Comparison of ENCODE assay signal across 18 cellular contexts in genomic region chr6:127345521-127345920, GRCh38. TPM values are rescaled to one million over a fixed set of nuclear protein-coding genes. Genes with fewer than 3 reads are reported as not detected.
DNase-seq lines count a peak whose midpoint lies in the region; ATAC-seq and TF ChIP-seq lines count a peak whose summit lies in the region.
"Had no signal": no experiment of that assay in that cellular context is flagged by ENCODE, and none has a peak within 500 bp of the region (broad histone marks: within the 10 kb centered on the region; RNA-seq: fewer than 3 reads in every experiment).

No MANE protein-coding gene starts in this region.

- no peaks in the 10 kb centered on the region for H3F3A ChIP-seq in Loucy (ENCODE audit: low read depth)

- H3K9ac ChIP-seq in Loucy (ENCODE audit: low read depth, low read length, poor library complexity, severe bottlenecking) = no peak overlapping the region
- H3K9ac ChIP-seq: BLaER1 treated with 17β-estradiol and CSF1 and Interleukin-3, amounts not matched to agents 10 nM and 100 nM had no signal

- H3K36me3 ChIP-seq in Loucy (ENCODE audit: insufficient read depth, low read length) (no peaks in the 10 kb centered on the region), ascending aorta (no peaks in the 10 kb centered on the region)

- H3K4me3 Mint-ChIP-seq in activated naive CD8-positive, alpha-beta T cell = peak overlapping the region; percentile 18
- H3K4me3 Mint-ChIP-seq in activated naive CD8-positive, alpha-beta T cell treated with anti-CD3 and anti-CD28 coated beads, Interleukin-2, amount 50 U/mL, for 24 hours = no peak overlapping the region
- H3K4me3 Mint-ChIP-seq in activated CD8-positive, alpha-beta T cell treated with anti-CD3 and anti-CD28 coated beads for 36 hours = no peak overlapping the region

- DNase-seq in activated naive CD8-positive, alpha-beta T cell treated with anti-CD3 and anti-CD28 coated beads, Interleukin-2, amount 50 U/mL, for 24 hours = no peak
- peak; percentile 79 for DNase-seq in epithelial cell of esophagus (ENCODE audit: low read depth)
- DNase-seq in renal cortical epithelial cell (ENCODE audit: low read depth) = peak; percentile 27
- no peak for DNase-seq in Right ventricle myocardium inferior (ENCODE audit: missing footprints)
- no peak for DNase-seq in activated CD8-positive, alpha-beta T cell treated with anti-CD3 and anti-CD28 coated beads for 36 hours
- DNase-seq in ascending aorta (ENCODE audit: low spot score in 2 of 2) = no peak
- DNase-seq: DMS 273 treated with DMSO at 0.1 percent for 48 hours, GOT3, KBM-7, MG63, NCI-H1092, NCI-H146, NCI-H2081 treated with DMSO at 0.1 percent for 48 hours, NCI-H510A, NCI-H774 had no signal

- ATAC-seq in activated naive CD8-positive, alpha-beta T cell treated with anti-CD3 and anti-CD28 coated beads, Interleukin-2, amount 50 U/mL, for 24 hours = no peak
- ATAC-seq in Right ventricle myocardium inferior = no peak
- ATAC-seq in activated CD8-positive, alpha-beta T cell treated with anti-CD3 and anti-CD28 coated beads for 36 hours = no peak

- no peaks in the 10 kb centered on the region for H3K9me2 ChIP-seq in Loucy (replicated peaks; ENCODE audit: low read depth, low read length)

- H3K4me1 ChIP-seq in Loucy (ENCODE audit: insufficient read depth, low read length, poor library complexity, severe bottlenecking) = peaks cover 14% of the 10 kb centered on the region
- H3K4me1 ChIP-seq in ascending aorta = peaks cover 0 to 12% of the 10 kb centered on the region in 2 donors

- intact Hi-C loops in Right ventricle myocardium inferior (cut with DNase I) = no loop called here
- intact Hi-C loops in activated CD8-positive, alpha-beta T cell treated with anti-CD3 and anti-CD28 coated beads for 36 hours (cut with micrococcal nuclease) = loop anchor here (10.0 kb wide), 1 partner anchor 169 kb away; the partner anchor contains the start of gene MTCL3
- intact Hi-C loops in ascending aorta (cut with DNase I) = no loop called here

- peak overlapping the region; percentile 97 for H3K4me2 ChIP-seq in Loucy (ENCODE audit: low read depth, low read length, poor library complexity, severe bottlenecking)

- CTCF ChIA-PET in activated CD8-positive, alpha-beta T cell treated with anti-CD3 and anti-CD28 coated beads for 36 hours (lab: Charles Lee) = no interaction called here

- H2AFZ ChIP-seq in Loucy (ENCODE audit: low read length) = no peak overlapping the region

- no peaks in the 10 kb centered on the region for H3K27me3 Mint-ChIP-seq in activated naive CD8-positive, alpha-beta T cell
- H3K27me3 Mint-ChIP-seq in activated naive CD8-positive, alpha-beta T cell treated with anti-CD3 and anti-CD28 coated beads, Interleukin-2, amount 50 U/mL, for 24 hours = no peaks in the 10 kb centered on the region
- H3K27me3 Mint-ChIP-seq in activated CD8-positive, alpha-beta T cell treated with anti-CD3 and anti-CD28 coated beads for 36 hours = no peaks in the 10 kb centered on the region

- peaks cover 11% of the 10 kb centered on the region for H3K9me3 Mint-ChIP-seq in activated naive CD8-positive, alpha-beta T cell (ENCODE audit: low read depth)
- peaks cover 5% of the 10 kb centered on the region for H3K9me3 Mint-ChIP-seq in activated naive CD8-positive, alpha-beta T cell treated with anti-CD3 and anti-CD28 coated beads, Interleukin-2, amount 50 U/mL, for 24 hours
- H3K9me3 Mint-ChIP-seq in activated CD8-positive, alpha-beta T cell treated with anti-CD3 and anti-CD28 coated beads for 36 hours = peaks cover 13% of the 10 kb centered on the region

- H3K9me3 ChIP-seq in Loucy (ENCODE audit: insufficient read depth, low read depth, low read length) (no peaks in the 10 kb centered on the region), ascending aorta (no peaks in the 10 kb centered on the region)
- H3K9me3 ChIP-seq: MG63 had no signal

- peaks cover 5% of the 10 kb centered on the region for H3K4me1 Mint-ChIP-seq in activated naive CD8-positive, alpha-beta T cell (ENCODE audit: low read depth)
- H3K4me1 Mint-ChIP-seq in activated naive CD8-positive, alpha-beta T cell treated with anti-CD3 and anti-CD28 coated beads, Interleukin-2, amount 50 U/mL, for 24 hours = peaks cover 4% of the 10 kb centered on the region
- H3K4me1 Mint-ChIP-seq in activated CD8-positive, alpha-beta T cell treated with anti-CD3 and anti-CD28 coated beads for 36 hours (ENCODE audit: low read depth) = peaks cover 4% of the 10 kb centered on the region

- TF ChIP-seq CTCF in Loucy (conservative IDR thresholded peaks at IDR 0.05; ENCODE audit: low read length) (no peak), epithelial cell of esophagus (IDR thresholded peaks at IDR 0.05; ENCODE audit: insufficient read depth, low read depth, low read length, missing control alignments) (no peak), ascending aorta (IDR thresholded peaks at IDR 0.05) (no peak)
- TF ChIP-seq CTCF in activated CD8-positive, alpha-beta T cell treated with anti-CD3 and anti-CD28 coated beads for 36 hours (IDR thresholded peaks at IDR 0.05) = no peak

- H3K27ac Mint-ChIP-seq in activated naive CD8-positive, alpha-beta T cell = no peak overlapping the region
- H3K27ac Mint-ChIP-seq in activated naive CD8-positive, alpha-beta T cell treated with anti-CD3 and anti-CD28 coated beads, Interleukin-2, amount 50 U/mL, for 24 hours = no peak overlapping the region
- H3K27ac Mint-ChIP-seq in activated CD8-positive, alpha-beta T cell treated with anti-CD3 and anti-CD28 coated beads for 36 hours = no peak overlapping the region

- H4K20me1 ChIP-seq in Loucy (ENCODE audit: insufficient read depth, low read length, poor library complexity, severe bottlenecking) = peaks cover 28% of the 10 kb centered on the region

- peaks cover 13% of the 10 kb centered on the region for H3K36me3 Mint-ChIP-seq in activated naive CD8-positive, alpha-beta T cell
- H3K36me3 Mint-ChIP-seq in activated naive CD8-positive, alpha-beta T cell treated with anti-CD3 and anti-CD28 coated beads, Interleukin-2, amount 50 U/mL, for 24 hours (ENCODE audit: low read depth) = peaks cover 9% of the 10 kb centered on the region
- H3K36me3 Mint-ChIP-seq in activated CD8-positive, alpha-beta T cell treated with anti-CD3 and anti-CD28 coated beads for 36 hours (ENCODE audit: low read depth) = peaks cover 35% of the 10 kb centered on the region

- H3K4me3 ChIP-seq in Loucy (ENCODE audit: low read length, poor library complexity, severe bottlenecking) (peak overlapping the region; percentile 89), epithelial cell of esophagus (ENCODE audit: low read length) (no peak overlapping the region), ascending aorta (no peak overlapping the region)
- H3K4me3 ChIP-seq: MG63 had no signal

- H3K27me3 ChIP-seq in Loucy (ENCODE audit: insufficient read depth, low read length, poor library complexity, severe bottlenecking) (no peaks in the 10 kb centered on the region), ascending aorta (no peaks in the 10 kb centered on the region)
- H3K27me3 ChIP-seq: BLaER1 treated with 17β-estradiol and CSF1 and Interleukin-3, amounts not matched to agents 10 nM and 100 nM; MG63 had no signal

- H3K79me2 ChIP-seq in Loucy (ENCODE audit: insufficient read depth, low read length) = peaks cover 57% of the 10 kb centered on the region

- POLR2A ChIA-PET in activated CD8-positive, alpha-beta T cell treated with anti-CD3 and anti-CD28 coated beads for 36 hours (lab: Charles Lee) = no interaction called here

- H3K27ac ChIP-seq in ascending aorta = no peak overlapping the region

RNA-seq across cellular contexts. Expression of gene ECHDC1, which starts 2.1 kb away (rescaled TPM):
- total RNA-seq in renal cortical epithelial cell (80.1 and 94.8 TPM in 2 replicates), Right ventricle myocardium inferior (42.7 TPM), ascending aorta (3.3 TPM)
- total RNA-seq in activated CD8-positive, alpha-beta T cell treated with anti-CD3 and anti-CD28 coated beads for 36 hours = 10 to 100 TPM; 50.2 to 51.1 TPM

Comparison
In these comparisons a context has a peak if more than half of its experiments do, and no peak if none do; other contexts are left out.
1. DNase-seq: peak in epithelial cell of esophagus (single experiment) and renal cortical epithelial cell (single experiment); none in activated naive CD8-positive, alpha-beta T cell treated with anti-CD3 and anti-CD28 coated beads, Interleukin-2, amount 50 U/mL, for 24 hours (single experiment), Right ventricle myocardium inferior (single experiment), activated CD8-positive, alpha-beta T cell treated with anti-CD3 and anti-CD28 coated beads for 36 hours (single experiment) and ascending aorta (0 of 2).
2. RNA of gene ECHDC1, which starts 2.1 kb away (total RNA-seq): 80.1 to 94.8 TPM in renal cortical epithelial cell, 50.2 to 51.1 TPM in activated CD8-positive, alpha-beta T cell treated with anti-CD3 and anti-CD28 coated beads for 36 hours and 42.7 TPM in Right ventricle myocardium inferior (single experiment); 3.3 TPM in ascending aorta (single experiment); every median in the first group is over 10 times any median in the second.